In genomic region chr7:90347759-90348158, GRCh38 we compare ENCODE assay signal across 10 cellular contexts. TPM values are rescaled to one million over a fixed set of nuclear protein-coding genes. Genes with fewer than 3 reads are reported as not detected.
A peak's percentile ranks its signal among the peaks of the same experiment; 100 is the strongest.
DNase-seq lines count a peak whose midpoint lies in the region; ATAC-seq, FAIRE-seq and TF ChIP-seq lines count a peak whose summit lies in the region.
"Had no signal": no experiment of that assay in that cellular context is flagged by ENCODE, and none has a peak within 500 bp of the region (broad histone marks: within the 10 kb centered on the region; RNA-seq: fewer than 3 reads in every experiment).

No MANE protein-coding gene starts in this region.

- peak overlapping the region in 2 of 3 donors; percentile 66 to 74 for H3K4me3 ChIP-seq in right lobe of liver

- H3K9me3 ChIP-seq in right lobe of liver: no peaks in the 10 kb centered on the region
- H3K9me3 ChIP-seq: heart right ventricle had no signal

- peak overlapping the region; percentile 95 for H3K4me3 Mint-ChIP-seq in stimulated activated naive CD8-positive, alpha-beta T cell treated with anti-CD3 and anti-CD28 coated beads, Interleukin-15, Interleukin-2, amounts not matched to agents 100 ng/mL and 50 ng/mL, for 24 hours
- H3K4me3 Mint-ChIP-seq in WTC11: peak overlapping the region; percentile 91

- H3K27ac Mint-ChIP-seq in stimulated activated naive CD8-positive, alpha-beta T cell treated with anti-CD3 and anti-CD28 coated beads, Interleukin-15, Interleukin-2, amounts not matched to agents 100 ng/mL and 50 ng/mL, for 24 hours: peak overlapping the region; percentile 12
- no peak overlapping the region for H3K27ac Mint-ChIP-seq in WTC11

- TF ChIP-seq POLR2A in right lobe of liver (IDR thresholded peaks at IDR 0.05) (no peak), GM12892 (IDR thresholded peaks at IDR 0.05; ENCODE audit: low read depth, low read length) (no peak)

- peaks cover 32% of the 10 kb centered on the region for H3K36me3 Mint-ChIP-seq in stimulated activated naive CD8-positive, alpha-beta T cell treated with anti-CD3 and anti-CD28 coated beads, Interleukin-15, Interleukin-2, amounts not matched to agents 100 ng/mL and 50 ng/mL, for 24 hours (ENCODE audit: low read depth)
- H3K36me3 Mint-ChIP-seq in WTC11: no peaks in the 10 kb centered on the region

- no peak for FAIRE-seq in GM12892 (lab: Jason Lieb, UNC)

- no peak for DNase-seq in stimulated activated naive CD8-positive, alpha-beta T cell treated with anti-CD3 and anti-CD28 coated beads, Interleukin-15, Interleukin-2, amounts not matched to agents 100 U/mL and 50 U/mL, for 24 hours
- DNase-seq in WTC11 (ENCODE audit: low spot score) (no peak), right lobe of liver (no peak), NCI-H2081 treated with DMSO at 0.1 percent for 48 hours (lab: John Stamatoyannopoulos, UW) (no peak), NCI-H446 treated with DMSO at 0.1 percent for 48 hours (lab: John Stamatoyannopoulos, UW) (no peak), GM12892 (ENCODE audit: insufficient read length) (no peak)
- DNase-seq: activated naive CD4-positive, alpha-beta T cell treated with anti-CD3 and anti-CD28 coated beads, Interleukin-2, amount 50 U/mL, for 16 hours; heart right ventricle had no signal

- no peaks in the 10 kb centered on the region for H3K36me3 ChIP-seq in right lobe of liver

- no peak for TF ChIP-seq CTCF in WTC11 (IDR thresholded peaks at IDR 0.05)
- no peak for TF ChIP-seq CTCF in right lobe of liver (IDR thresholded peaks at IDR 0.05)

- WGBS in right lobe of liver (ENCODE audit: insufficient coverage, low coverage, low lambda C conversion rate, missing lambda C conversion rate): 35% methylated on average over 3 of the region's 4 CpGs

- CTCF ChIA-PET in WTC11 (lab: Charles Lee): no interaction called here

- POLR2A ChIA-PET in WTC11 (lab: Charles Lee): no interaction called here

- no peaks in the 10 kb centered on the region for H3K27me3 Mint-ChIP-seq in stimulated activated naive CD8-positive, alpha-beta T cell treated with anti-CD3 and anti-CD28 coated beads, Interleukin-15, Interleukin-2, amounts not matched to agents 100 ng/mL and 50 ng/mL, for 24 hours
- no peaks in the 10 kb centered on the region for H3K27me3 Mint-ChIP-seq in WTC11 (ENCODE audit: low read depth)

- H3K9me3 Mint-ChIP-seq in stimulated activated naive CD8-positive, alpha-beta T cell treated with anti-CD3 and anti-CD28 coated beads, Interleukin-15, Interleukin-2, amounts not matched to agents 100 ng/mL and 50 ng/mL, for 24 hours: no peaks in the 10 kb centered on the region
- no peaks in the 10 kb centered on the region for H3K9me3 Mint-ChIP-seq in WTC11

- peaks cover 54% of the 10 kb centered on the region for H3K4me1 Mint-ChIP-seq in stimulated activated naive CD8-positive, alpha-beta T cell treated with anti-CD3 and anti-CD28 coated beads, Interleukin-15, Interleukin-2, amounts not matched to agents 100 ng/mL and 50 ng/mL, for 24 hours (ENCODE audit: low read depth)
- peaks cover 9% of the 10 kb centered on the region for H3K4me1 Mint-ChIP-seq in WTC11

- peak overlapping the region in 1 of 3 donors; percentile 95 for H3K27ac ChIP-seq in right lobe of liver

- H3K4me1 ChIP-seq in right lobe of liver: peaks cover 0 to 14% (median 4%) of the 10 kb centered on the region in 4 donors

- no peaks in the 10 kb centered on the region for H3K27me3 ChIP-seq in right lobe of liver
- H3K27me3 ChIP-seq: heart right ventricle had no signal

- intact Hi-C loops in right lobe of liver (cut with DNase I): no loop called here

- ATAC-seq in stimulated activated naive CD8-positive, alpha-beta T cell treated with anti-CD3 and anti-CD28 coated beads, Interleukin-15, Interleukin-2, amounts not matched to agents 100 U/mL and 50 U/mL, for 24 hours: no peak
- ATAC-seq in WTC11 (no peak), right lobe of liver (no peak), HG02798 (IDR thresholded peaks at IDR 0.05; ENCODE audit: poor library complexity, unreplicated experiment) (no peak)
- ATAC-seq: heart right ventricle had no signal

TF ChIP-seq in WTC11, 78 proteins besides CTCF, POLR2A, EP300 and RAD21:
- no peak for TF ChIP-seq E2F4 (CRISPR knock-in tag; IDR thresholded peaks at IDR 0.05; ENCODE audit: borderline replicate concordance, low read depth)
- no peak for TF ChIP-seq ZNF263 (CRISPR knock-in tag; IDR thresholded peaks at IDR 0.05; ENCODE audit: low read depth)
- TF ChIP-seq MLX (CRISPR knock-in tag; IDR thresholded peaks at IDR 0.05): no peak
- peak; percentile 79 for TF ChIP-seq ZNF121 (CRISPR knock-in tag; IDR thresholded peaks at IDR 0.05)
- TF ChIP-seq ZMAT4 (CRISPR knock-in tag; IDR thresholded peaks at IDR 0.05): no peak

RNA-seq across cellular contexts. Expression of gene GTPBP10, which starts 1.2 kb away (rescaled TPM):
- total RNA-seq in WTC11 (2021): 18.5 to 20.1 TPM (median 19.6 TPM) in 3 replicates
- 10 to 100 TPM; 16.1 to 21.8 (median 18.7) TPM for total RNA-seq in right lobe of liver
- 28.2 TPM for polyA plus RNA-seq in GM12892 (2012; ENCODE audit: missing spikeins)

RNA-seq across cellular contexts. Expression of gene FAM237B, which starts 26.7 kb away (rescaled TPM):
- total RNA-seq in WTC11 (2021) (not detected in 3 replicates), right lobe of liver (not detected)
- not detected for polyA plus RNA-seq in GM12892 (2012; ENCODE audit: missing spikeins)
- total RNA-seq: heart right ventricle had no signal
- polyA plus RNA-seq: heart right ventricle had no signal

RNA-seq across cellular contexts. Expression of gene CLDN12, which starts 55.5 kb away (rescaled TPM):
- total RNA-seq in WTC11 (2021) (39.4 to 47.5 TPM (median 44.1 TPM) in 3 replicates), right lobe of liver (10 to 100 TPM; 33.5 to 62.9 (median 45.9) TPM)
- 9.5 TPM for polyA plus RNA-seq in GM12892 (2012; ENCODE audit: missing spikeins)
